In genomic region chr11:118635642-118636041, GRCh38 we compare ENCODE assay signal across 16 cellular contexts. TPM values are rescaled to one million over a fixed set of nuclear protein-coding genes. Genes with fewer than 3 reads are reported as not detected.
A peak's percentile ranks its signal among the peaks of the same experiment; 100 is the strongest.
DNase-seq lines count a peak whose midpoint lies in the region; ATAC-seq and TF ChIP-seq lines count a peak whose summit lies in the region.
"Had no signal": no experiment of that assay in that cellular context is flagged by ENCODE, and none has a peak within 500 bp of the region (broad histone marks: within the 10 kb centered on the region; RNA-seq: fewer than 3 reads in every experiment).

No MANE protein-coding gene starts in this region.

- H3K9me3 ChIP-seq in ectodermal cell (ENCODE audit: control insufficient read depth, low read length): no peaks in the 10 kb centered on the region
- H3K9me3 ChIP-seq in upper lobe of right lung: no peaks in the 10 kb centered on the region

- DNase-seq in Right ventricle myocardium superior (peak; percentile 27), Right ventricle myocardium inferior (ENCODE audit: missing footprints) (no peak), upper lobe of right lung (no peak), COLO829 (ENCODE audit: low spot score) (no peak), AG08396 (ENCODE audit: low spot score) (no peak)
- no peak for DNase-seq in activated CD8-positive, alpha-beta T cell treated with anti-CD3 and anti-CD28 coated beads, Interleukin-2, amount 10 ng/mL, durations not matched to agents 7 days and 5 days
- DNase-seq: activated CD4-positive, alpha-beta T cell treated with anti-CD3 and anti-CD28 coated beads, Interleukin-2, amount 50 U/mL, for 4 hours; activated gamma-delta T cell treated with Interleukin-2 at 50 U/mL for 16 hours; islet precursor cell; natural killer cell; NCI-H446; T-helper 2 cell had no signal

- H3K27ac ChIP-seq in ectodermal cell (ENCODE audit: insufficient read depth, low read depth, low read length, poor library complexity, severe bottlenecking) (no peak overlapping the region), upper lobe of right lung (peak overlapping the region; percentile 66)

- WGBS in ectodermal cell, 2 experiments: 77 to 84% methylated on average over 2 of the region's 2 CpGs

- no peaks in the 10 kb centered on the region for H3K27me3 Mint-ChIP-seq in nephron (ENCODE audit: low read depth)
- H3K27me3 Mint-ChIP-seq in activated CD8-positive, alpha-beta T cell treated with anti-CD3 and anti-CD28 coated beads, Interleukin-2, amount 10 ng/mL, durations not matched to agents 7 days and 5 days (ENCODE audit: low read depth): peaks cover 4% of the 10 kb centered on the region

- POLR2A ChIA-PET in activated CD8-positive, alpha-beta T cell treated with anti-CD3 and anti-CD28 coated beads, Interleukin-2, amount 10 ng/mL, durations not matched to agents 7 days and 5 days (lab: Charles Lee): no interaction called here

- H3K36me3 Mint-ChIP-seq in nephron (ENCODE audit: low read depth): peaks cover 58% of the 10 kb centered on the region
- H3K36me3 Mint-ChIP-seq in activated CD8-positive, alpha-beta T cell treated with anti-CD3 and anti-CD28 coated beads, Interleukin-2, amount 10 ng/mL, durations not matched to agents 7 days and 5 days (ENCODE audit: low read depth): no peaks in the 10 kb centered on the region
- H3K36me3 Mint-ChIP-seq: natural killer cell had no signal

- H3K27ac Mint-ChIP-seq in nephron: peak overlapping the region; percentile 10 to 60 (median 30)
- no peak overlapping the region for H3K27ac Mint-ChIP-seq in activated CD8-positive, alpha-beta T cell treated with anti-CD3 and anti-CD28 coated beads, Interleukin-2, amount 10 ng/mL, durations not matched to agents 7 days and 5 days
- H3K27ac Mint-ChIP-seq: natural killer cell had no signal

- H3K27me3 ChIP-seq in ectodermal cell (ENCODE audit: control insufficient read depth, insufficient read depth, low read length, poor library complexity, severe bottlenecking) (no peaks in the 10 kb centered on the region), upper lobe of right lung (no peaks in the 10 kb centered on the region)

- TF ChIP-seq CTCF in nephron (IDR thresholded peaks at IDR 0.05; ENCODE audit: unreplicated experiment in 3 of 3) (no peak), upper lobe of right lung (IDR thresholded peaks at IDR 0.05) (no peak)

- peak overlapping the region; percentile 32 to 56 (median 34) for H3K4me3 Mint-ChIP-seq in nephron
- no peak overlapping the region for H3K4me3 Mint-ChIP-seq in activated CD8-positive, alpha-beta T cell treated with anti-CD3 and anti-CD28 coated beads, Interleukin-2, amount 10 ng/mL, durations not matched to agents 7 days and 5 days
- H3K4me3 Mint-ChIP-seq: central memory CD8-positive, alpha-beta T cell; natural killer cell had no signal

- CTCF ChIA-PET in activated CD8-positive, alpha-beta T cell treated with anti-CD3 and anti-CD28 coated beads, Interleukin-2, amount 10 ng/mL, durations not matched to agents 7 days and 5 days (lab: Charles Lee): interaction anchor here (1.0 to 2.7 kb wide), 5 partner anchors 16 to 464 kb away, joined by 3 to 12 read pairs (median 4); no protein-coding TSS in a partner anchor

- ATAC-seq in Right ventricle myocardium superior (ENCODE audit: poor library complexity) (no peak), Right ventricle myocardium inferior (no peak), upper lobe of right lung (no peak)
- no peak for ATAC-seq in activated CD8-positive, alpha-beta T cell treated with anti-CD3 and anti-CD28 coated beads, Interleukin-2, amount 10 ng/mL, durations not matched to agents 7 days and 5 days
- ATAC-seq: natural killer cell, Panc1 had no signal

- H3K4me1 Mint-ChIP-seq in nephron: peaks cover 41% of the 10 kb centered on the region
- H3K4me1 Mint-ChIP-seq in activated CD8-positive, alpha-beta T cell treated with anti-CD3 and anti-CD28 coated beads, Interleukin-2, amount 10 ng/mL, durations not matched to agents 7 days and 5 days (ENCODE audit: low read depth): peaks cover 4% of the 10 kb centered on the region
- H3K4me1 Mint-ChIP-seq: central memory CD8-positive, alpha-beta T cell; natural killer cell had no signal

- peaks cover 25% of the 10 kb centered on the region for H3K4me1 ChIP-seq in ectodermal cell (ENCODE audit: control insufficient read depth, insufficient read depth, low read length)
- H3K4me1 ChIP-seq in upper lobe of right lung: peaks cover 18% of the 10 kb centered on the region

- intact Hi-C loops in Right ventricle myocardium superior (cut with DNase I) (no loop called here), Right ventricle myocardium inferior (cut with DNase I) (no loop called here), upper lobe of right lung (cut with DNase I) (no loop called here)

- no peaks in the 10 kb centered on the region for H3K9me3 Mint-ChIP-seq in nephron
- no peaks in the 10 kb centered on the region for H3K9me3 Mint-ChIP-seq in activated CD8-positive, alpha-beta T cell treated with anti-CD3 and anti-CD28 coated beads, Interleukin-2, amount 10 ng/mL, durations not matched to agents 7 days and 5 days (ENCODE audit: insufficient read depth)
- H3K9me3 Mint-ChIP-seq: central memory CD8-positive, alpha-beta T cell; natural killer cell had no signal

- H3K4me3 ChIP-seq in ectodermal cell (ENCODE audit: insufficient read depth, low read depth, low read length): peak overlapping the region; percentile 34
- H3K4me3 ChIP-seq in upper lobe of right lung: no peak overlapping the region

- H3K36me3 ChIP-seq in ectodermal cell (ENCODE audit: control insufficient read depth, insufficient read depth, low read length) (peaks cover 28% of the 10 kb centered on the region), upper lobe of right lung (peaks cover 56% of the 10 kb centered on the region)

RNA-seq across cellular contexts. Expression of gene PHLDB1, which starts 28.2 kb away (rescaled TPM):
- total RNA-seq in Right ventricle myocardium superior (102 TPM), Right ventricle myocardium inferior (115 TPM), upper lobe of right lung (79.6 TPM)
- polyA plus RNA-seq in ectodermal cell (2013, experiment 1 of 4): 106 TPM
- 108 TPM for polyA plus RNA-seq in ectodermal cell (2013, experiment 2 of 4)
- polyA plus RNA-seq in ectodermal cell (2013, experiment 3 of 4): 87.9 TPM
- 98.6 TPM for polyA plus RNA-seq in ectodermal cell (2013, experiment 4 of 4)
- total RNA-seq in activated CD8-positive, alpha-beta T cell treated with anti-CD3 and anti-CD28 coated beads, Interleukin-2, amount 10 ng/mL, durations not matched to agents 7 days and 5 days: under 1 TPM; 0.63 to 0.76 TPM

RNA-seq across cellular contexts. Expression of gene TREH, which starts 43.8 kb away (rescaled TPM):
- total RNA-seq in Right ventricle myocardium superior (not detected), Right ventricle myocardium inferior (not detected), upper lobe of right lung (0.46 TPM)
- polyA plus RNA-seq in ectodermal cell (2013, experiment 1 of 4): not detected
- not detected for polyA plus RNA-seq in ectodermal cell (2013, experiment 2 of 4)
- polyA plus RNA-seq in ectodermal cell (2013, experiment 3 of 4): not detected
- polyA plus RNA-seq in ectodermal cell (2013, experiment 4 of 4): not detected
- not detected for total RNA-seq in activated CD8-positive, alpha-beta T cell treated with anti-CD3 and anti-CD28 coated beads, Interleukin-2, amount 10 ng/mL, durations not matched to agents 7 days and 5 days
- total RNA-seq: natural killer cell had no signal

Comparison
In these comparisons a context has a peak if more than half of its experiments do, and no peak if none do; other contexts are left out.
1. RNA of gene PHLDB1, which starts 28.2 kb away (total RNA-seq): 115 TPM in Right ventricle myocardium inferior (single experiment), 102 TPM in Right ventricle myocardium superior (single experiment) and 79.6 TPM in upper lobe of right lung (single experiment); 0.63 to 0.76 TPM in activated CD8-positive, alpha-beta T cell treated with anti-CD3 and anti-CD28 coated beads, Interleukin-2, amount 10 ng/mL, durations not matched to agents 7 days and 5 days; every median in the first group is over 10 times any median in the second.